8 cellular contexts compared by ENCODE assay signal in the genomic region with DNA sequence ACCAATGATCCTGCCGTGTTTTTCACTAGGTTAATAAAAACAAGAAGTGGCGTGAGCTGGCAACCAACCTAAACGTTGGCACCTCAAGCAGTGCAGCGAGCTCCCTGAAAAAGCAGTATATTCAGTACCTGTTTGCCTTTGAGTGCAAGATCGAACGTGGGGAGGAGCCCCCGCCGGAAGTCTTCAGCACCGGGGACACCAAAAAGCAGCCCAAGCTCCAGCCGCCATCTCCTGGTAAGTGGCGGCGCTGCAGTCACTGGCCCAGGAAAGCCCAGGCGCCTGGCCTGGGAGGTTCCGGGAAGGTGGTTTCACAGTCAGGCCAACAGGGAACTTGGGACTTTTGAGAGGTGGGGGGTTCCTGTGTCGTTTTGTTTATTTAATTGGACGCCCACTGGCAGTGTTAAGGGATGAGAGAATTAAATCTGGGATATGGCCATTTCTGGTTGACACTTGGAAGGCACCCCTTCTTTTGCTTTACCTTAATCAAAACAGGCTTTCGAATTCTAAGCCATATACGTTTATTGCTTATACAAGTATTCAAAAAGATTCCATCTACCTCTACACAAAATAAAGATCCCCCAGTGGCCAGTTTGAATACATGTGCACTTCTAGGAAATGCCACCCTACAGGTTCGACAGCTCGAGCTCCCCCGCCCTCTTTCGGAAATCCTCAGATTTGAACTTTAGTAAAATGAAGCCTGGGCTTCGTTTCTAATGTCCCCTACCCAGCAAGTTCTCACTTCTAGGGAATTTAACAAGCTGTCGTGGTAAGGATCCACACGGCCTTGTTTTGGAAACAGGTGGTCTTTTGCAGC.
DNase-seq lines count a peak whose midpoint lies in the region; ATAC-seq and TF ChIP-seq lines count a peak whose summit lies in the region.

No MANE protein-coding gene starts in this region.

- no peak overlapping the region for H3K27ac ChIP-seq in foreskin keratinocyte

- TF ChIP-seq CTCF in foreskin keratinocyte (conservative IDR thresholded peaks at IDR 0.05), result peak; percentile 92

- no peaks in the 10 kb centered on the region for H3K27me3 ChIP-seq in foreskin keratinocyte

- ATAC-seq in foreskin keratinocyte, result peak; percentile 83
- no peak for ATAC-seq in HG03460 (IDR thresholded peaks at IDR 0.05; ENCODE audit: unreplicated experiment)

- in situ Hi-C loops in Caki2 (cut with HindIII; ENCODE audit: low pct_unique_long_range_greater_than_20kb, low sequenced_read_pairs), result no loop called here

- DNase-seq in Caki2 (ENCODE audit: low read depth) (peak; percentile 53), HUDEP-2 (lab: John Stamatoyannopoulos, UW; ENCODE audit: unreplicated experiment in 76 of 76) (peak in 48 of 76 experiments; percentile 8 to 63 (median 36)), RPMI7951 (ENCODE audit: low read depth) (peak; percentile 57), activated gamma-delta T cell (lab: John Stamatoyannopoulos, UW) (peak; percentile 33), foreskin keratinocyte (peak in 1 of 2 donors; percentile 36), occipital lobe (lab: John Stamatoyannopoulos, UW) (peak; percentile 53), superior temporal gyrus (ENCODE audit: extremely low spot score) (peak; percentile 74)

- no peaks in the 10 kb centered on the region for H3K4me1 ChIP-seq in foreskin keratinocyte
